7 cellular contexts compared by ENCODE assay signal in the genomic region with DNA sequence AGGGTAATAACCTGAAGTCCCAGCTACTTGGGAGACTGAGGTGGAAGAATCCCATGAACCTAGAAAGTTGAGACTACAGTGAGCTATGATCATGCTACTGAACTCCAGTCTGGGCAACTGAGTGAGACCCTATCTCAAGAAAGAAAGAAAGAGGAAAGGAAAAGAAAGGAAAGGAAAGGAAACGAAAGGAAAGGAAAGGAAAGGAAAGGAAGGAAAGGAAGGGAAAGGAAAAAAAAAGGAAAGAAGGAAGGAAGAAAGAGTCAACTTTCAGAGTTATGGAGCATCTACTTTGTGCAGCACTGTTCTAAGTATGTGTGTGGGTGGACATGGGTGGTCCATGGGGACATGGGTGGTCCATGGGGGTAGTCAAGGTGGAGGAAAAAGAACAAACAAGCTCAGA.
"Had no signal": no experiment of that assay in that cellular context is flagged by ENCODE, and none has a peak within 500 bp of the region (broad histone marks: within the 10 kb centered on the region; RNA-seq: fewer than 3 reads in every experiment).

No MANE protein-coding gene starts in this region.

- FAIRE-seq: G401.6, GM12878, GM12892, GM18507, GM19239 had no signal

- DNase-seq: GDM1, GF-D8 had no signal

- H3K4me3 ChIP-seq: GM12878 had no signal
